ENCODE assay signal across 5 cellular contexts in genomic region chr16:14572535-14572934, GRCh38.
"Had no signal": no experiment of that assay in that cellular context is flagged by ENCODE, and none has a peak within 500 bp of the region (broad histone marks: within the 10 kb centered on the region; RNA-seq: fewer than 3 reads in every experiment).

No MANE protein-coding gene starts in this region.

- H3K27ac ChIP-seq: GM23248 had no signal

- H3K27ac Mint-ChIP-seq: H9 had no signal

- H3K4me3 ChIP-seq: GM23248 had no signal

- DNase-seq: GM23248, GOT3, H9, HCEC 1CT, IMR-90 had no signal

- H3K4me1 Mint-ChIP-seq: H9 had no signal

- H3K4me3 Mint-ChIP-seq: H9 had no signal
